ENCODE assay signal across 17 cellular contexts in genomic region chr10:130764651-130765050, GRCh38.
DNase-seq lines count a peak whose midpoint lies in the region; ATAC-seq and TF ChIP-seq lines count a peak whose summit lies in the region.
"Had no signal": no experiment of that assay in that cellular context is flagged by ENCODE, and none has a peak within 500 bp of the region (broad histone marks: within the 10 kb centered on the region; RNA-seq: fewer than 3 reads in every experiment).

No MANE protein-coding gene starts in this region.

- WGBS in spleen, 5 donors = 62 to 94% (median 83%) methylated on average over 5 to 7 of the region's 7 CpGs

- H3K9me3 ChIP-seq in spleen = peaks cover 0 to 57% (median 28%) of the 10 kb centered on the region in 8 donors
- H3K9me3 ChIP-seq: HAP-1 had no signal

- no peak overlapping the region for H3K4me3 ChIP-seq in spleen
- H3K4me3 ChIP-seq: BLaER1, GM12878, HAP-1 had no signal

- no peaks in the 10 kb centered on the region for H3K4me1 ChIP-seq in spleen
- H3K4me1 ChIP-seq: BLaER1, HAP-1 had no signal

- no peak overlapping the region for H3K27ac ChIP-seq in spleen
- H3K27ac ChIP-seq: BLaER1 had no signal

- ATAC-seq in left cardiac atrium (no peak), Right ventricle myocardium superior (ENCODE audit: poor library complexity) (no peak), HG02884 (IDR thresholded peaks at IDR 0.05; ENCODE audit: unreplicated experiment) (no peak)
- ATAC-seq: GM12878, HepG2 had no signal

- no peak for TF ChIP-seq CTCF in spleen (IDR thresholded peaks at IDR 0.05 in 8 of 11, conservative IDR thresholded peaks at IDR 0.05 in 3 of 11)

- DNase-seq in left cardiac atrium = peak; percentile 7
- no peak for DNase-seq in Right ventricle myocardium superior
- DNase-seq in mesenteric fat pad (ENCODE audit: low spot score) = peak; percentile 77
- DNase-seq in spleen = peak; percentile 67
- DNase-seq in COLO668 (lab: John Stamatoyannopoulos, UW; ENCODE audit: unreplicated experiment) = no peak
- DNase-seq in NCI-H1417 (lab: John Stamatoyannopoulos, UW) = no peak
- DNase-seq: 8988T; AML-193; Calu3; CD4-positive, CD25-positive, alpha-beta regulatory T cell; DMS 273 treated with DMSO at 0.1 percent for 48 hours; DMS79 had no signal

- no peaks in the 10 kb centered on the region for H3K36me3 ChIP-seq in spleen
- H3K36me3 ChIP-seq: BLaER1, HAP-1 had no signal

- no peak for TF ChIP-seq POLR2A in spleen (IDR thresholded peaks at IDR 0.05)

- intact Hi-C loops in left cardiac atrium (cut with DNase I) = no loop called here
- intact Hi-C loops in Right ventricle myocardium superior (cut with DNase I) = no loop called here
- intact Hi-C loops in spleen (cut with DNase I; ENCODE audit: low total_unique reads) = no loop called here

- peaks cover 0 to 19% (median 0%) of the 10 kb centered on the region in 7 donors for H3K27me3 ChIP-seq in spleen (replicated peaks in 1 of 7)
- H3K27me3 ChIP-seq: BLaER1 had no signal

Comparison
In these comparisons a context has a peak if more than half of its experiments do, and no peak if none do; other contexts are left out.
1. DNase-seq: peak in left cardiac atrium (single experiment), mesenteric fat pad (single experiment) and spleen (single experiment); none in Right ventricle myocardium superior (single experiment), COLO668 (single experiment) and NCI-H1417 (0 of 3).